1 cellular context compared by ENCODE assay signal in genomic region chr5:35134278-35135030, GRCh38.
TF ChIP-seq lines count a peak whose summit lies in the region.

No MANE protein-coding gene starts in this region.

TF ChIP-seq in HepG2, 621 proteins besides CTCF, POLR2A, EP300 and RAD21 (continued from another document and continues in another):
- no peak for TF ChIP-seq GLMP (CRISPR knock-in tag; IDR thresholded peaks at IDR 0.05; ENCODE audit: borderline replicate concordance)
- no peak for TF ChIP-seq KDM5A (IDR thresholded peaks at IDR 0.05; ENCODE audit: borderline replicate concordance, low read length)
- peak; percentile 92 for TF ChIP-seq PAXIP1 (CRISPR knock-in tag; conservative IDR thresholded peaks at IDR 0.05)
- no peak for TF ChIP-seq MAZ (IDR thresholded peaks at IDR 0.05; ENCODE audit: borderline replicate concordance, low read depth, low read length)
- TF ChIP-seq MAZ (CRISPR knock-in tag; IDR thresholded peaks at IDR 0.05; ENCODE audit: low read depth): 0 out of 2 replicates have a peak, but pooled peaks have one; percentile 4
- no peak for TF ChIP-seq SOX13 (IDR thresholded peaks at IDR 0.05)
- peak in 1 of 2 experiments; percentile 53; a peak in 1 of 4 replicates for TF ChIP-seq SOX13 (CRISPR knock-in tag; conservative IDR thresholded peaks at IDR 0.05 in 1 of 2, IDR thresholded peaks at IDR 0.05 in 1 of 2)
- TF ChIP-seq EHMT2 (IDR thresholded peaks at IDR 0.05; ENCODE audit: borderline replicate concordance, low read depth, low read length): 0 out of 2 replicates have a peak, but pooled peaks have one; percentile 82
- TF ChIP-seq MIXL1 (CRISPR knock-in tag; IDR thresholded peaks at IDR 0.05): peak; percentile 80; the same call in 1 of the 2 replicates
- TF ChIP-seq ZNF652 (CRISPR knock-in tag; IDR thresholded peaks at IDR 0.05; ENCODE audit: borderline replicate concordance, low read depth): peak; percentile 21; the same call in 1 of the 2 replicates
- 0 out of 2 replicates have a peak, but pooled peaks have one; percentile 39 for TF ChIP-seq ISL2 (CRISPR knock-in tag; IDR thresholded peaks at IDR 0.05)
- TF ChIP-seq ZNF124 (CRISPR knock-in tag; IDR thresholded peaks at IDR 0.05): 0 out of 2 replicates have a peak, but pooled peaks have one; percentile 22
- TF ChIP-seq SMAD9 (CRISPR knock-in tag; IDR thresholded peaks at IDR 0.05): no peak
- TF ChIP-seq FOXA3 (CRISPR knock-in tag; IDR thresholded peaks at IDR 0.05): peak; percentile 77
- no peak; the same call in 1 of the 2 replicates for TF ChIP-seq TBX2 (CRISPR knock-in tag; IDR thresholded peaks at IDR 0.05; ENCODE audit: borderline replicate concordance)
- TF ChIP-seq IRX3 (CRISPR knock-in tag; IDR thresholded peaks at IDR 0.05; ENCODE audit: borderline replicate concordance, low read depth): no peak
- TF ChIP-seq ZNF160 (CRISPR knock-in tag; IDR thresholded peaks at IDR 0.05): 0 out of 2 replicates have a peak, but pooled peaks have one; percentile 2
- peak; percentile 78 for TF ChIP-seq FOXP4 (CRISPR knock-in tag; IDR thresholded peaks at IDR 0.05)
- TF ChIP-seq ZNF281 (CRISPR knock-in tag; IDR thresholded peaks at IDR 0.05; ENCODE audit: borderline replicate concordance): peak; percentile 87
- TF ChIP-seq JARID2 (CRISPR knock-in tag; IDR thresholded peaks at IDR 0.05; ENCODE audit: insufficient replicate concordance): no peak
- peak; percentile 58; the same call in 1 of the 2 replicates for TF ChIP-seq ARID5B (CRISPR knock-in tag; IDR thresholded peaks at IDR 0.05)
- TF ChIP-seq ZNF704 (CRISPR knock-in tag; IDR thresholded peaks at IDR 0.05; ENCODE audit: borderline replicate concordance): no peak
- TF ChIP-seq EED (CRISPR knock-in tag; IDR thresholded peaks at IDR 0.05): no peak
- TF ChIP-seq ZNF569 (CRISPR knock-in tag; IDR thresholded peaks at IDR 0.05; ENCODE audit: borderline replicate concordance): no peak
- TF ChIP-seq NR2F6 (IDR thresholded peaks at IDR 0.05): no peak
- peak; percentile 32; the same call in 1 of the 2 replicates for TF ChIP-seq NR2F6 (CRISPR knock-in tag; IDR thresholded peaks at IDR 0.05)
- peak; percentile 71 for TF ChIP-seq ZNF644 (CRISPR knock-in tag; IDR thresholded peaks at IDR 0.05; ENCODE audit: low read depth)
- TF ChIP-seq GATAD2A (CRISPR knock-in tag; IDR thresholded peaks at IDR 0.05): peak; percentile 58
- peak; percentile 76 for TF ChIP-seq ZNF3 (CRISPR knock-in tag; IDR thresholded peaks at IDR 0.05)
- no peak for TF ChIP-seq ZNF619 (CRISPR knock-in tag; IDR thresholded peaks at IDR 0.05)
- 0 out of 2 replicates have a peak, but pooled peaks have one; percentile 31 for TF ChIP-seq SP5 (CRISPR knock-in tag; IDR thresholded peaks at IDR 0.05; ENCODE audit: borderline replicate concordance, low read depth)
- 0 out of 2 replicates have a peak, but pooled peaks have one; percentile 44 for TF ChIP-seq SATB2 (CRISPR knock-in tag; IDR thresholded peaks at IDR 0.05)
- TF ChIP-seq SIX1 (CRISPR knock-in tag; IDR thresholded peaks at IDR 0.05; ENCODE audit: borderline replicate concordance): peak; percentile 49; the same call in 1 of the 2 replicates
- TF ChIP-seq HMG20A (CRISPR knock-in tag; IDR thresholded peaks at IDR 0.05; ENCODE audit: borderline replicate concordance): peak; percentile 26; the same call in 1 of the 2 replicates
- TF ChIP-seq MED1 (CRISPR knock-in tag; IDR thresholded peaks at IDR 0.05): peak; percentile 66
- TF ChIP-seq BORCS8-MEF2B (CRISPR knock-in tag; IDR thresholded peaks at IDR 0.05): no peak
- TF ChIP-seq FOXA1 (IDR thresholded peaks at IDR 0.05): no peak
- 0 out of 2 replicates have a peak, but pooled peaks have one; percentile 35 for TF ChIP-seq FOXA1 (CRISPR knock-in tag; IDR thresholded peaks at IDR 0.05)
- no peak for TF ChIP-seq SMAD1 (CRISPR knock-in tag; IDR thresholded peaks at IDR 0.05; ENCODE audit: borderline replicate concordance, low read depth)
- TF ChIP-seq ZNF580 (CRISPR knock-in tag; IDR thresholded peaks at IDR 0.05; ENCODE audit: borderline replicate concordance, low read depth): 0 out of 2 replicates have a peak, but pooled peaks have one; percentile 51
- peak; percentile 72 for TF ChIP-seq DRAP1 (CRISPR knock-in tag; IDR thresholded peaks at IDR 0.05)
- TF ChIP-seq HNF1B (CRISPR knock-in tag; IDR thresholded peaks at IDR 0.05): 0 out of 2 replicates have a peak, but pooled peaks have one; percentile 32
- no peak for TF ChIP-seq ZNF33A (CRISPR knock-in tag; IDR thresholded peaks at IDR 0.05; ENCODE audit: borderline replicate concordance)
- TF ChIP-seq BCL6 (CRISPR knock-in tag; IDR thresholded peaks at IDR 0.05): peak; percentile 13; the same call in 1 of the 2 replicates
- peak; percentile 30; the same call in 1 of the 2 replicates for TF ChIP-seq RXRB (CRISPR knock-in tag; IDR thresholded peaks at IDR 0.05; ENCODE audit: borderline replicate concordance)
